ENCODE assay signal across 2 cellular contexts in the genomic region with DNA sequence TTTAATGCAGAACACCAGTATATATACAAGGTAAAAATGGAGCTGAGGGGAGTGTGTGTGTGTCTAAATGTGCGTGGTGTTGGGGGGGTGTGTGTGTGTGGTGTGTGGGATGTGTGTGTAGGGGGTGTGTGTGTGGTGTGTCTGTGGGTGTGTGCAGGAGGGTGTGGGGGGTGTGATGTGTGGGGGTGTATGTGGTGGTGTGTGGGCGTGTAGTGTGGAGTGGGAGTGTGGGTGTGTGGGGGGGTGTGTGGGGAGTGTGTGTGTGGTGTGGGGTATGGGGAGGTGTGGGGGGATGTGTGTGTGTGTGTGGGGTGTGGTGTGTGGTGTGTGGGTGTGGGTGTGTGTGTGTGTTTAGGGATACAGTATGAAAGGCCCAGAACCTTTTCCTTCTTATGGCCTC.
TF ChIP-seq lines count a peak whose summit lies in the region.

No MANE protein-coding gene starts in this region.

TF ChIP-seq in GM12891, 5 proteins besides CTCF, POLR2A, EP300 and RAD21:
- no peak for TF ChIP-seq TAF1 (IDR thresholded peaks at IDR 0.05; ENCODE audit: low read depth, low read length)
- no peak for TF ChIP-seq PAX5 (IDR thresholded peaks at IDR 0.05; ENCODE audit: insufficient read depth, low read length, severe bottlenecking)
- TF ChIP-seq SPI1 (IDR thresholded peaks at IDR 0.05; ENCODE audit: low read depth, low read length) = no peak
- no peak for TF ChIP-seq POU2F2 (IDR thresholded peaks at IDR 0.05; ENCODE audit: low read depth, low read length)

TF ChIP-seq in GM12878, 131 proteins besides CTCF, POLR2A, EP300 and RAD21:
- TF ChIP-seq SUZ12 (IDR thresholded peaks at IDR 0.05; ENCODE audit: unreplicated experiment) (no peak), RUNX3 (IDR thresholded peaks at IDR 0.05; ENCODE audit: low read length) (peak; percentile 17; the same call in 1 of the 2 replicates), EGR1 (IDR thresholded peaks at IDR 0.05; ENCODE audit: borderline replicate concordance in 1 of 2, low read depth in 2 of 2, low read length in 2 of 2) (peak in 1 of 2 experiments; percentile 86; a peak in 2 of 3 replicates)
